ENCODE assay signal across 4 cellular contexts in genomic region chr11:47557004-47557403, GRCh38. TPM values are rescaled to one million over a fixed set of nuclear protein-coding genes. Genes with fewer than 3 reads are reported as not detected.
"Had no signal": no experiment of that assay in that cellular context is flagged by ENCODE, and none has a peak within 500 bp of the region (broad histone marks: within the 10 kb centered on the region; RNA-seq: fewer than 3 reads in every experiment).

No MANE protein-coding gene starts in this region.

RNA-seq across cellular contexts. Expression of gene FAM180B, which starts 29.5 kb away (rescaled TPM):
- total RNA-seq: LHCN-M2, M059J, MCF 10A, NCI-H460 had no signal
